In genomic region chrX:53239474-53239873, GRCh38 we compare ENCODE assay signal across 12 cellular contexts. TPM values are rescaled to one million over a fixed set of nuclear protein-coding genes. Genes with fewer than 3 reads are reported as not detected.
DNase-seq lines count a peak whose midpoint lies in the region; ATAC-seq and TF ChIP-seq lines count a peak whose summit lies in the region.
"Had no signal": no experiment of that assay in that cellular context is flagged by ENCODE, and none has a peak within 500 bp of the region (broad histone marks: within the 10 kb centered on the region; RNA-seq: fewer than 3 reads in every experiment).

No MANE protein-coding gene starts in this region.

- H3K27ac ChIP-seq in SJCRH30 (no peak overlapping the region), left ventricle myocardium inferior (replicated peaks) (no peak overlapping the region)

- no peak overlapping the region for H3K4me3 Mint-ChIP-seq in activated T-helper 1 cell treated with anti-CD3 and anti-CD28 coated beads, Interleukin-12 subunit alpha, Interleukin-12 subunit beta, Interleukin-2, Interleukin-4 antibody, amounts not matched to agents 30 ng/mL and 10 ng/mL and 1 ng/mL, durations not matched to agents 14 hours and 24 hours and 36 hours
- H3K4me3 Mint-ChIP-seq: CD14-positive monocyte; central memory CD8-positive, alpha-beta T cell had no signal

- no peaks in the 10 kb centered on the region for H3K27me3 Mint-ChIP-seq in activated T-helper 1 cell treated with anti-CD3 and anti-CD28 coated beads, Interleukin-12 subunit alpha, Interleukin-12 subunit beta, Interleukin-2, Interleukin-4 antibody, amounts not matched to agents 30 ng/mL and 10 ng/mL and 1 ng/mL, durations not matched to agents 14 hours and 24 hours and 36 hours (ENCODE audit: insufficient read depth)
- H3K27me3 Mint-ChIP-seq: central memory CD8-positive, alpha-beta T cell had no signal

- DNase-seq in activated T-helper 1 cell treated with Interleukin-2 at 50 U/mL for 16 hours (ENCODE audit: low read depth) (peak; percentile 46), SJCRH30 (peak; percentile 10 to 14), cardiac fibroblast (ENCODE audit: low read depth in 2 of 2) (peak; percentile 2 to 4), left ventricle myocardium inferior (no peak), HPDE6-E6E7 (ENCODE audit: extremely low spot score) (no peak)
- no peak for DNase-seq in activated T-helper 1 cell treated with anti-CD3 and anti-CD28 coated beads, Interleukin-12 subunit alpha, Interleukin-12 subunit beta, Interleukin-2, Interleukin-4 antibody, amounts not matched to agents 30 ng/mL and 10 ng/mL and 1 ng/mL, durations not matched to agents 14 hours and 24 hours and 36 hours (ENCODE audit: low spot score)
- DNase-seq in stimulated activated naive CD8-positive, alpha-beta T cell treated with anti-CD3 and anti-CD28 coated beads, Interleukin-15, Interleukin-2, amounts not matched to agents 100 U/mL and 50 U/mL, for 24 hours, result peak; percentile 65
- DNase-seq: GOT3 had no signal

- no peaks in the 10 kb centered on the region for H3K4me1 ChIP-seq in SJCRH30
- H3K4me1 ChIP-seq in left ventricle myocardium inferior, result no peaks in the 10 kb centered on the region

- H3K36me3 Mint-ChIP-seq in activated T-helper 1 cell treated with anti-CD3 and anti-CD28 coated beads, Interleukin-12 subunit alpha, Interleukin-12 subunit beta, Interleukin-2, Interleukin-4 antibody, amounts not matched to agents 30 ng/mL and 10 ng/mL and 1 ng/mL, durations not matched to agents 14 hours and 24 hours and 36 hours (ENCODE audit: low read depth), result no peaks in the 10 kb centered on the region

- H3K27ac Mint-ChIP-seq in activated T-helper 1 cell treated with anti-CD3 and anti-CD28 coated beads, Interleukin-12 subunit alpha, Interleukin-12 subunit beta, Interleukin-2, Interleukin-4 antibody, amounts not matched to agents 30 ng/mL and 10 ng/mL and 1 ng/mL, durations not matched to agents 14 hours and 24 hours and 36 hours, result no peak overlapping the region
- H3K27ac Mint-ChIP-seq: CD14-positive monocyte had no signal

- H3K9me3 ChIP-seq in SJCRH30 (replicated peaks) (no peaks in the 10 kb centered on the region), left ventricle myocardium inferior (replicated peaks) (no peaks in the 10 kb centered on the region)

- H3K4me1 Mint-ChIP-seq in activated T-helper 1 cell treated with anti-CD3 and anti-CD28 coated beads, Interleukin-12 subunit alpha, Interleukin-12 subunit beta, Interleukin-2, Interleukin-4 antibody, amounts not matched to agents 30 ng/mL and 10 ng/mL and 1 ng/mL, durations not matched to agents 14 hours and 24 hours and 36 hours (ENCODE audit: low read depth), result no peaks in the 10 kb centered on the region
- H3K4me1 Mint-ChIP-seq: CD14-positive monocyte; central memory CD8-positive, alpha-beta T cell had no signal

- intact Hi-C loops in activated T-helper 1 cell treated with anti-CD3 and anti-CD28 coated beads, Interleukin-12 subunit alpha, Interleukin-12 subunit beta, Interleukin-2, Interleukin-4 antibody, amounts not matched to agents 30 ng/mL and 10 ng/mL and 1 ng/mL, durations not matched to agents 14 hours and 24 hours and 36 hours (cut with micrococcal nuclease), result no loop called here
- intact Hi-C loops in left ventricle myocardium inferior (cut with micrococcal nuclease), result no loop called here

- no peaks in the 10 kb centered on the region for H3K36me3 ChIP-seq in SJCRH30
- H3K36me3 ChIP-seq in left ventricle myocardium inferior, result peaks cover 8% of the 10 kb centered on the region

- H3K27me3 ChIP-seq in SJCRH30 (no peaks in the 10 kb centered on the region), left ventricle myocardium inferior (ENCODE audit: low read depth) (no peaks in the 10 kb centered on the region)

- H3K4me3 ChIP-seq in SJCRH30 (no peak overlapping the region), cardiac fibroblast (replicated peaks in 1 of 2; ENCODE audit: low read depth in 2 of 2, low read length in 2 of 2) (no peak overlapping the region), left ventricle myocardium inferior (no peak overlapping the region)
- H3K4me3 ChIP-seq: lung had no signal

- ATAC-seq in stimulated activated naive CD8-positive, alpha-beta T cell treated with anti-CD3 and anti-CD28 coated beads, Interleukin-15, Interleukin-2, amounts not matched to agents 100 U/mL and 50 U/mL, for 24 hours, result peak; percentile 71
- no peak for ATAC-seq in GM18511 (IDR thresholded peaks at IDR 0.05; ENCODE audit: unreplicated experiment)

- no peak for TF ChIP-seq CTCF in cardiac fibroblast (IDR thresholded peaks at IDR 0.05; ENCODE audit: low read depth, low read length)
- no peak for TF ChIP-seq CTCF in left ventricle myocardium inferior (IDR thresholded peaks at IDR 0.05; ENCODE audit: borderline replicate concordance)

- H3K9me3 Mint-ChIP-seq in activated T-helper 1 cell treated with anti-CD3 and anti-CD28 coated beads, Interleukin-12 subunit alpha, Interleukin-12 subunit beta, Interleukin-2, Interleukin-4 antibody, amounts not matched to agents 30 ng/mL and 10 ng/mL and 1 ng/mL, durations not matched to agents 14 hours and 24 hours and 36 hours, result no peaks in the 10 kb centered on the region
- H3K9me3 Mint-ChIP-seq: central memory CD8-positive, alpha-beta T cell had no signal

RNA-seq across cellular contexts. Expression of gene KDM5C, which starts 14.5 kb away (rescaled TPM):
- 115 and 120 TPM in 2 replicates for total RNA-seq in activated T-helper 1 cell treated with anti-CD3 and anti-CD28 coated beads, Interleukin-12 subunit alpha, Interleukin-12 subunit beta, Interleukin-2, Interleukin-4 antibody, amounts not matched to agents 30 ng/mL and 10 ng/mL and 1 ng/mL, durations not matched to agents 14 hours and 24 hours and 36 hours
- total RNA-seq in SJCRH30 (2014; rRNA removed; shearing (Covaris generic)), result 38.7 and 48.7 TPM in 2 replicates
- 35.6 TPM for total RNA-seq in left ventricle myocardium inferior

RNA-seq across cellular contexts. Expression of gene IQSEC2, which starts 41.9 kb away (rescaled TPM):
- 0.26 and 0.27 TPM in 2 replicates for total RNA-seq in activated T-helper 1 cell treated with anti-CD3 and anti-CD28 coated beads, Interleukin-12 subunit alpha, Interleukin-12 subunit beta, Interleukin-2, Interleukin-4 antibody, amounts not matched to agents 30 ng/mL and 10 ng/mL and 1 ng/mL, durations not matched to agents 14 hours and 24 hours and 36 hours
- 1.8 and 2.2 TPM in 2 replicates for total RNA-seq in SJCRH30 (2014; rRNA removed; shearing (Covaris generic))
- 17.1 TPM for total RNA-seq in left ventricle myocardium inferior

Comparison
In these comparisons a context has a peak if more than half of its experiments do, and no peak if none do; other contexts are left out.
1. DNase-seq: peak in activated T-helper 1 cell treated with Interleukin-2 at 50 U/mL for 16 hours (single experiment), SJCRH30 (2 of 2), cardiac fibroblast (2 of 2) and stimulated activated naive CD8-positive, alpha-beta T cell treated with anti-CD3 and anti-CD28 coated beads, Interleukin-15, Interleukin-2, amounts not matched to agents 100 U/mL and 50 U/mL, for 24 hours (single experiment); none in activated T-helper 1 cell treated with anti-CD3 and anti-CD28 coated beads, Interleukin-12 subunit alpha, Interleukin-12 subunit beta, Interleukin-2, Interleukin-4 antibody, amounts not matched to agents 30 ng/mL and 10 ng/mL and 1 ng/mL, durations not matched to agents 14 hours and 24 hours and 36 hours (single experiment), left ventricle myocardium inferior (single experiment) and HPDE6-E6E7 (single experiment).